ENCODE assay signal across 13 cellular contexts in genomic region chr2:231765496-231765929, GRCh38. TPM values are rescaled to one million over a fixed set of nuclear protein-coding genes. Genes with fewer than 3 reads are reported as not detected.
DNase-seq lines count a peak whose midpoint lies in the region; ATAC-seq and TF ChIP-seq lines count a peak whose summit lies in the region.
"Had no signal": no experiment of that assay in that cellular context is flagged by ENCODE, and none has a peak within 500 bp of the region (broad histone marks: within the 10 kb centered on the region; RNA-seq: fewer than 3 reads in every experiment).

No MANE protein-coding gene starts in this region.

- H3K27me3 ChIP-seq in ascending aorta (no peaks in the 10 kb centered on the region), right atrium auricular region (no peaks in the 10 kb centered on the region)
- H3K27me3 ChIP-seq: gastrocnemius medialis had no signal

- H3K4me3 Mint-ChIP-seq in stimulated activated naive CD8-positive, alpha-beta T cell treated with anti-CD3 and anti-CD28 coated beads, Interleukin-15, amount 100 ng/mL, for 72 hours, result no peak overlapping the region
- H3K4me3 Mint-ChIP-seq in activated naive CD8-positive, alpha-beta T cell treated with anti-CD3 and anti-CD28 coated beads, Interleukin-2, amount 50 U/mL, for 24 hours, result no peak overlapping the region
- H3K4me3 Mint-ChIP-seq: activated CD4-positive, alpha-beta memory T cell treated with anti-CD3 and anti-CD28 coated beads for 36 hours; T-cell had no signal

- no peaks in the 10 kb centered on the region for H3K27me3 Mint-ChIP-seq in stimulated activated naive CD8-positive, alpha-beta T cell treated with anti-CD3 and anti-CD28 coated beads, Interleukin-15, amount 100 ng/mL, for 72 hours
- H3K27me3 Mint-ChIP-seq in activated naive CD8-positive, alpha-beta T cell treated with anti-CD3 and anti-CD28 coated beads, Interleukin-2, amount 50 U/mL, for 24 hours, result no peaks in the 10 kb centered on the region
- H3K27me3 Mint-ChIP-seq: activated CD4-positive, alpha-beta memory T cell treated with anti-CD3 and anti-CD28 coated beads for 36 hours; T-cell had no signal

- DNase-seq in stimulated activated naive CD8-positive, alpha-beta T cell treated with anti-CD3 and anti-CD28 coated beads, Interleukin-15, amount 100 ng/mL, for 72 hours, result no peak
- no peak for DNase-seq in stimulated activated naive CD8-positive, alpha-beta T cell treated with anti-CD3 and anti-CD28 coated beads, Interleukin-15, Interleukin-2, amounts not matched to agents 100 U/mL and 50 U/mL, for 24 hours
- DNase-seq in activated naive CD8-positive, alpha-beta T cell treated with anti-CD3 and anti-CD28 coated beads, Interleukin-2, amount 50 U/mL, for 24 hours, result no peak
- no peak for DNase-seq in coronary artery (ENCODE audit: low spot score)
- DNase-seq in ascending aorta (ENCODE audit: low spot score in 2 of 2), result no peak
- DNase-seq in right atrium auricular region (ENCODE audit: low spot score), result no peak
- DNase-seq: activated CD4-positive, alpha-beta memory T cell treated with anti-CD3 and anti-CD28 coated beads for 36 hours; gastrocnemius medialis; H7; small intestine; T-cell had no signal

- H3K4me1 ChIP-seq in ascending aorta (no peaks in the 10 kb centered on the region), right atrium auricular region (no peaks in the 10 kb centered on the region)

- no peak for TF ChIP-seq CTCF in coronary artery (IDR thresholded peaks at IDR 0.05)
- TF ChIP-seq CTCF in ascending aorta (IDR thresholded peaks at IDR 0.05), result no peak
- no peak for TF ChIP-seq CTCF in right atrium auricular region (IDR thresholded peaks at IDR 0.05)

- H3K9me3 ChIP-seq in ascending aorta (no peaks in the 10 kb centered on the region), right atrium auricular region (no peaks in the 10 kb centered on the region)
- H3K9me3 ChIP-seq: gastrocnemius medialis had no signal

- H3K27ac ChIP-seq in coronary artery (no peak overlapping the region), ascending aorta (no peak overlapping the region), right atrium auricular region (no peak overlapping the region)
- H3K27ac ChIP-seq: gastrocnemius medialis had no signal

- no peaks in the 10 kb centered on the region for H3K9me3 Mint-ChIP-seq in stimulated activated naive CD8-positive, alpha-beta T cell treated with anti-CD3 and anti-CD28 coated beads, Interleukin-15, amount 100 ng/mL, for 72 hours
- no peaks in the 10 kb centered on the region for H3K9me3 Mint-ChIP-seq in activated naive CD8-positive, alpha-beta T cell treated with anti-CD3 and anti-CD28 coated beads, Interleukin-2, amount 50 U/mL, for 24 hours
- H3K9me3 Mint-ChIP-seq: activated CD4-positive, alpha-beta memory T cell treated with anti-CD3 and anti-CD28 coated beads for 36 hours; T-cell had no signal

- peaks cover 29% of the 10 kb centered on the region for H3K4me1 Mint-ChIP-seq in stimulated activated naive CD8-positive, alpha-beta T cell treated with anti-CD3 and anti-CD28 coated beads, Interleukin-15, amount 100 ng/mL, for 72 hours
- peaks cover 25% of the 10 kb centered on the region for H3K4me1 Mint-ChIP-seq in activated naive CD8-positive, alpha-beta T cell treated with anti-CD3 and anti-CD28 coated beads, Interleukin-2, amount 50 U/mL, for 24 hours

- peak; percentile 72 for ATAC-seq in stimulated activated naive CD8-positive, alpha-beta T cell treated with anti-CD3 and anti-CD28 coated beads, Interleukin-15, amount 100 ng/mL, for 72 hours
- no peak for ATAC-seq in stimulated activated naive CD8-positive, alpha-beta T cell treated with anti-CD3 and anti-CD28 coated beads, Interleukin-15, Interleukin-2, amounts not matched to agents 100 U/mL and 50 U/mL, for 24 hours
- ATAC-seq in HG03521 (IDR thresholded peaks at IDR 0.05; ENCODE audit: unreplicated experiment) (peak; percentile 48), GM18861 (IDR thresholded peaks at IDR 0.05; ENCODE audit: unreplicated experiment) (no peak)
- ATAC-seq in activated naive CD8-positive, alpha-beta T cell treated with anti-CD3 and anti-CD28 coated beads, Interleukin-2, amount 50 U/mL, for 24 hours, result peak; percentile 10
- ATAC-seq: gastrocnemius medialis had no signal

- intact Hi-C loops in ascending aorta (cut with DNase I), result no loop called here

- no peaks in the 10 kb centered on the region for H3K36me3 ChIP-seq in ascending aorta
- H3K36me3 ChIP-seq in right atrium auricular region, result no peaks in the 10 kb centered on the region
- H3K36me3 ChIP-seq: gastrocnemius medialis had no signal

- H3K27ac Mint-ChIP-seq in stimulated activated naive CD8-positive, alpha-beta T cell treated with anti-CD3 and anti-CD28 coated beads, Interleukin-15, amount 100 ng/mL, for 72 hours, result no peak overlapping the region
- H3K27ac Mint-ChIP-seq in activated naive CD8-positive, alpha-beta T cell treated with anti-CD3 and anti-CD28 coated beads, Interleukin-2, amount 50 U/mL, for 24 hours, result no peak overlapping the region
- H3K27ac Mint-ChIP-seq: activated CD4-positive, alpha-beta memory T cell treated with anti-CD3 and anti-CD28 coated beads for 36 hours had no signal

- H3K36me3 Mint-ChIP-seq in activated naive CD8-positive, alpha-beta T cell treated with anti-CD3 and anti-CD28 coated beads, Interleukin-2, amount 50 U/mL, for 24 hours (ENCODE audit: low read depth), result peaks cover 2% of the 10 kb centered on the region
- H3K36me3 Mint-ChIP-seq: activated CD4-positive, alpha-beta memory T cell treated with anti-CD3 and anti-CD28 coated beads for 36 hours; T-cell had no signal

- no peak overlapping the region for H3K4me3 ChIP-seq in coronary artery
- no peak overlapping the region for H3K4me3 ChIP-seq in ascending aorta
- no peak overlapping the region for H3K4me3 ChIP-seq in right atrium auricular region
- H3K4me3 ChIP-seq: gastrocnemius medialis had no signal

RNA-seq across cellular contexts. Expression of gene PDE6D, which starts 15.6 kb away (rescaled TPM):
- total RNA-seq in ascending aorta, result 34.1 TPM
- total RNA-seq in right atrium auricular region, result 10 to 100 TPM; 17.5 to 20.3 TPM

RNA-seq across cellular contexts. Expression of gene COPS7B, which starts 20.7 kb away (rescaled TPM):
- 28.9 TPM for total RNA-seq in ascending aorta
- total RNA-seq in right atrium auricular region, result 10 to 100 TPM; 12.2 to 14.9 TPM

RNA-seq across cellular contexts. Expression of gene PTMA, which starts 57.2 kb away (rescaled TPM):
- total RNA-seq in ascending aorta (745 TPM), right atrium auricular region (100 to 1,000 TPM; 234 to 430 TPM)

Comparison
In these comparisons a context has a peak if more than half of its experiments do, and no peak if none do; other contexts are left out.
1. ATAC-seq: peak in stimulated activated naive CD8-positive, alpha-beta T cell treated with anti-CD3 and anti-CD28 coated beads, Interleukin-15, amount 100 ng/mL, for 72 hours (single experiment), HG03521 (single experiment) and activated naive CD8-positive, alpha-beta T cell treated with anti-CD3 and anti-CD28 coated beads, Interleukin-2, amount 50 U/mL, for 24 hours (single experiment); none in stimulated activated naive CD8-positive, alpha-beta T cell treated with anti-CD3 and anti-CD28 coated beads, Interleukin-15, Interleukin-2, amounts not matched to agents 100 U/mL and 50 U/mL, for 24 hours (single experiment) and GM18861 (single experiment).